13 cellular contexts compared by ENCODE assay signal in genomic region chr16:66609139-66609510, GRCh38. TPM values are rescaled to one million over a fixed set of nuclear protein-coding genes. Genes with fewer than 3 reads are reported as not detected.
DNase-seq lines count a peak whose midpoint lies in the region; ATAC-seq, FAIRE-seq and TF ChIP-seq lines count a peak whose summit lies in the region.
"Had no signal": no experiment of that assay in that cellular context is flagged by ENCODE, and none has a peak within 500 bp of the region (broad histone marks: within the 10 kb centered on the region; RNA-seq: fewer than 3 reads in every experiment).

No MANE protein-coding gene starts in this region.

- FAIRE-seq in HTR-8/SVneo (lab: Jason Lieb, UNC) (peak; percentile 72), H1 (lab: Jason Lieb, UNC) (no peak)

- H3K9me3 ChIP-seq in BLaER1 (no peaks in the 10 kb centered on the region), H1 (ENCODE audit: insufficient read depth in 2 of 2, low read depth in 1 of 2, low read length in 1 of 2) (peaks cover 0 to 6% of the 10 kb centered on the region in 2 experiments; a peak in 1 of 4 replicates), osteoblast (ENCODE audit: low read depth, low read length) (no peaks in the 10 kb centered on the region), A673 (ENCODE audit: low read depth, low read length, poor library complexity, severe bottlenecking) (no peaks in the 10 kb centered on the region)
- H3K9me3 ChIP-seq: HAP-1, vagina had no signal

- no peak for TF ChIP-seq CTCF in H1 (IDR thresholded peaks at IDR 0.05; ENCODE audit: control extremely low read depth in 1 of 3, insufficient read depth in 1 of 3, low read depth in 1 of 3, low read length in 3 of 3)
- no peak for TF ChIP-seq CTCF in osteoblast (IDR thresholded peaks at IDR 0.05; ENCODE audit: extremely low read depth, low read depth, low read length)
- TF ChIP-seq CTCF in A673 (conservative IDR thresholded peaks at IDR 0.05; ENCODE audit: low read depth, low read length): no peak

- WGBS in H1 (ENCODE audit: extremely low coverage in 1 of 2, insufficient coverage in 1 of 2, insufficient read length in 1 of 2, insufficient replicate concordance in 2 of 2, low coverage in 1 of 2, low lambda C conversion rate in 2 of 2, missing lambda C conversion rate in 1 of 2), 2 experiments: 91% methylated on average over 11 of the region's 12 CpGs; no CpG with 5 or more reads in 1 of the 2 experiments

- H2BK20ac ChIP-seq in H1 (ENCODE audit: low read length): no peak overlapping the region

- H3K56ac ChIP-seq in H1 (replicated peaks; ENCODE audit: insufficient read length, low read depth, low read length): no peak overlapping the region

- DNase-seq in HTR-8/SVneo (ENCODE audit: insufficient read length, low spot score) (no peak), H1 (ENCODE audit: low read depth in 1 of 2, low spot score in 2 of 2) (no peak), osteoblast (ENCODE audit: insufficient read length, low spot score, missing footprints) (peak; percentile 71), GM19240 (ENCODE audit: insufficient read length, low spot score) (no peak), A673 (ENCODE audit: low spot score) (no peak), 8988T (no peak)

- POLR2A ChIA-PET in H1 (lab: Charles Lee; ENCODE audit: partially characterized antibody): interaction anchor here (1.4 to 2.9 kb wide), 5 partner anchors 9 to 87 kb away, joined by 3 to 11 read pairs (median 6); partner anchors contain the start of genes CKLF and CMTM4
- POLR2A ChIA-PET in A673 (lab: Charles Lee; ENCODE audit: low non-redundant PET): no interaction called here

- H3K27ac ChIP-seq in BLaER1 (0 out of 2 replicates have a peak overlapping the region, but pooled peaks have one; percentile 18), H1 (ENCODE audit: low read depth, low read length) (no peak overlapping the region), osteoblast (ENCODE audit: low read depth, low read length) (peak overlapping the region; percentile 27), A673 (ENCODE audit: low read depth, low read length, poor library complexity, severe bottlenecking) (no peak overlapping the region)
- H3K27ac ChIP-seq: hepatocyte had no signal

- no peak for TF ChIP-seq RAD21 in H1 (IDR thresholded peaks at IDR 0.05 in 1 of 2, conservative IDR thresholded peaks at IDR 0.05 in 1 of 2; ENCODE audit: low read depth in 2 of 2, low read length in 2 of 2)

- H3K27me3 ChIP-seq in BLaER1: no peaks in the 10 kb centered on the region
- H3K27me3 ChIP-seq in H1 (replicated peaks in 1 of 4; ENCODE audit: control insufficient read depth in 3 of 4, extremely low read depth in 1 of 4, insufficient read depth in 3 of 4, low read length in 3 of 4): no peaks in the 10 kb centered on the region
- no peaks in the 10 kb centered on the region for H3K27me3 ChIP-seq in osteoblast (ENCODE audit: insufficient read depth, low read length)
- H3K27me3 ChIP-seq in A673 (replicated peaks; ENCODE audit: insufficient read depth, low read depth, low read length, poor library complexity): no peaks in the 10 kb centered on the region
- H3K27me3 ChIP-seq: hepatocyte, vagina had no signal

- intact Hi-C loops in A673 (cut with micrococcal nuclease; ENCODE audit: unreplicated experiment): loop anchor here (5.0 kb wide), 1 partner anchor 258 kb away; no protein-coding TSS in a partner anchor

- no peak overlapping the region for H3K23ac ChIP-seq in H1 (ENCODE audit: insufficient read length)

- H3K4ac ChIP-seq in H1 (replicated peaks; ENCODE audit: insufficient read length, low read depth, low read length): no peak overlapping the region

- peaks cover 47% of the 10 kb centered on the region for H3K4me1 ChIP-seq in BLaER1
- peaks cover 0 to 22% (median 13%) of the 10 kb centered on the region in 4 experiments; a peak in 6 of 7 replicates for H3K4me1 ChIP-seq in H1 (replicated peaks in 1 of 4; ENCODE audit: control insufficient read depth in 3 of 4, insufficient read depth in 4 of 4, low read length in 3 of 4)
- peaks cover 17% of the 10 kb centered on the region for H3K4me1 ChIP-seq in osteoblast (ENCODE audit: insufficient read depth, low read length)
- peaks cover 12% of the 10 kb centered on the region for H3K4me1 ChIP-seq in A673 (ENCODE audit: insufficient read depth, low read length, poor library complexity, severe bottlenecking)

- peaks cover 56% of the 10 kb centered on the region for H3K36me3 ChIP-seq in BLaER1
- H3K36me3 ChIP-seq in H1 (ENCODE audit: control insufficient read depth in 2 of 4, insufficient read depth in 4 of 4, low read length in 3 of 4): peaks cover 7 to 28% (median 19%) of the 10 kb centered on the region in 4 experiments; a peak in 6 of 8 replicates
- H3K36me3 ChIP-seq in osteoblast (ENCODE audit: insufficient read depth, low read length): peaks cover 36% of the 10 kb centered on the region
- peaks cover 46% of the 10 kb centered on the region for H3K36me3 ChIP-seq in A673 (ENCODE audit: insufficient read depth, low read length, poor library complexity, severe bottlenecking)

- no peak overlapping the region for H3K14ac ChIP-seq in H1 (ENCODE audit: insufficient read length)

- ATAC-seq in HG03097 (IDR thresholded peaks at IDR 0.05; ENCODE audit: low FRiP score, unreplicated experiment): no peak

- peaks cover 5% of the 10 kb centered on the region; the same call in 1 of the 2 replicates for H3K79me1 ChIP-seq in H1 (ENCODE audit: low read depth, low read length)

- 0 out of 2 replicates have a peak overlapping the region, but pooled peaks have one; percentile 29 for H2AK5ac ChIP-seq in H1 (ENCODE audit: low read depth, low read length)

- H4K20me1 ChIP-seq in BLaER1 (peaks cover 84% of the 10 kb centered on the region), H1 (replicated peaks in 1 of 2; ENCODE audit: control insufficient read depth in 1 of 2, insufficient read depth in 2 of 2, low read length in 2 of 2) (peaks cover 1 to 13% of the 10 kb centered on the region in 2 experiments), osteoblast (ENCODE audit: insufficient read depth, low read length) (peaks cover 10% of the 10 kb centered on the region)

- no peak overlapping the region for H4K5ac ChIP-seq in H1 (ENCODE audit: insufficient read length, low read depth, low read length)

- no peak overlapping the region for H3K4me3 ChIP-seq in BLaER1
- no peak overlapping the region for H3K4me3 ChIP-seq in H1 (ENCODE audit: extremely low read depth in 1 of 4, insufficient read depth in 2 of 4, low read depth in 3 of 4, low read length in 4 of 4)
- no peak overlapping the region for H3K4me3 ChIP-seq in osteoblast (ENCODE audit: insufficient read depth, low read length)
- H3K4me3 ChIP-seq in A673 (ENCODE audit: low read depth, low read length, poor library complexity, severe bottlenecking): no peak overlapping the region
- H3K4me3 ChIP-seq: HAP-1, hepatocyte, vagina had no signal

- H4K91ac ChIP-seq in H1 (replicated peaks; ENCODE audit: insufficient read length, low read length): no peak overlapping the region

- BruUV-seq in A673 (replicated peaks; lab: Mats Ljungman, UMichigan): no TSS peak

- TF ChIP-seq POLR2A in H1 (IDR thresholded peaks at IDR 0.05; ENCODE audit: control extremely low read depth in 1 of 2, low read depth in 2 of 2, low read length in 2 of 2): no peak

- H3K79me2 ChIP-seq in H1 (ENCODE audit: control insufficient read depth in 1 of 2, insufficient read depth in 2 of 2, low read length in 2 of 2): peaks cover 0 to 3% of the 10 kb centered on the region in 2 experiments; a peak in 2 of 4 replicates
- peaks cover 29% of the 10 kb centered on the region for H3K79me2 ChIP-seq in osteoblast (ENCODE audit: insufficient read depth, low read length)

- H3K4me2 ChIP-seq in BLaER1: peak overlapping the region; percentile 86
- no peak overlapping the region for H3K4me2 ChIP-seq in H1 (ENCODE audit: insufficient read depth in 1 of 2, low read depth in 2 of 2, low read length in 2 of 2)
- H3K4me2 ChIP-seq in osteoblast (ENCODE audit: insufficient read depth, low read length): no peak overlapping the region
- H3K4me2 ChIP-seq: hepatocyte had no signal

- H2BK15ac ChIP-seq in H1 (ENCODE audit: low read length): no peak overlapping the region

- no peaks in the 10 kb centered on the region; the same call in 1 of the 2 replicates for H3K23me2 ChIP-seq in H1 (ENCODE audit: low read depth, low read length)

- peak overlapping the region; percentile 33 for H3K18ac ChIP-seq in H1 (ENCODE audit: extremely low read depth, low read length)

- H2AFZ ChIP-seq in H1 (ENCODE audit: low read length): no peak overlapping the region
- H2AFZ ChIP-seq in osteoblast (ENCODE audit: low read length): no peak overlapping the region
- H2AFZ ChIP-seq: hepatocyte had no signal

- H2BK5ac ChIP-seq in H1 (ENCODE audit: low read depth, low read length): no peak overlapping the region

- TF ChIP-seq EP300 in H1 (IDR thresholded peaks at IDR 0.05; ENCODE audit: borderline replicate concordance in 1 of 2, low read depth in 2 of 2, low read length in 2 of 2): no peak

- peak overlapping the region; percentile 60; the same call in 1 of the 2 replicates for H2BK12ac ChIP-seq in H1 (ENCODE audit: low read depth, low read length)

- H2BK120ac ChIP-seq in H1 (replicated peaks; ENCODE audit: low read depth, low read length): no peak overlapping the region

- CTCF ChIA-PET in H1 (lab: Charles Lee; ENCODE audit: partially characterized antibody) (interaction anchor here (0.6 to 6.4 kb wide), 25 partner anchors 10 to 265 kb away, joined by 3 to 57 read pairs (median 6); partner anchors contain the start of gene CKLF), A673 (lab: Charles Lee) (interaction anchor here (0.6 to 1.3 kb wide), 10 partner anchors 8 to 259 kb away, joined by 3 to 20 read pairs (median 3); no protein-coding TSS in a partner anchor)

- H3K9ac ChIP-seq in BLaER1: no peak overlapping the region; the same call in 1 of the 2 replicates
- no peak overlapping the region for H3K9ac ChIP-seq in H1 (replicated peaks in 1 of 4; ENCODE audit: extremely low read depth in 1 of 4, low read depth in 3 of 4, low read length in 3 of 4)

- no peak overlapping the region for H4K8ac ChIP-seq in H1 (ENCODE audit: extremely low read depth, insufficient read depth, low read length)

RNA-seq across cellular contexts. Expression of gene CMTM3, which starts 4.6 kb away (rescaled TPM):
- 24.8 and 25.4 TPM in 2 replicates for total RNA-seq in H1 (2021; fragmentation: NEBNext Ultra II Directional; extraction: Animal tissue kit (Norgen Biotek cat#: 25700))
- 24.7 and 30.8 TPM in 2 replicates for polyA plus RNA-seq in H1 (2011; rRNA removed)
- polyA plus RNA-seq in H1 (2011; cell fraction: cytosol; rRNA removed): 18.8 TPM
- polyA plus RNA-seq in H1 (2011; cell fraction: nucleus; rRNA removed): 25.5 TPM
- polyA plus RNA-seq in H1 (2012, experiment 1 of 2): 17.4 to 22.2 TPM (median 19.4 TPM) in 4 replicates
- 22.8 TPM for polyA plus RNA-seq in H1 (2012, experiment 2 of 2)
- 40.7 TPM for polyA plus RNA-seq in H1 (2013, experiment 1 of 2)
- polyA plus RNA-seq in H1 (2013, experiment 2 of 2): 45.4 TPM
- polyA minus RNA-seq in H1 (2011; rRNA and poly(A)+ RNA removed): 12.8 and 26.1 TPM in 2 replicates
- polyA minus RNA-seq in H1 (2011; cell fraction: cytosol; rRNA and poly(A)+ RNA removed): 6.6 TPM
- 6.8 TPM for polyA minus RNA-seq in H1 (2011; cell fraction: nucleus; rRNA and poly(A)+ RNA removed)
- total RNA-seq in osteoblast (24.6 and 29.8 TPM in 2 replicates), A673 (2021) (25.5 and 31.1 TPM in 2 replicates)

RNA-seq across cellular contexts. Expression of gene CMTM2, which starts 29.9 kb away (rescaled TPM):
- total RNA-seq in H1 (2021; fragmentation: NEBNext Ultra II Directional; extraction: Animal tissue kit (Norgen Biotek cat#: 25700)): not detected in 2 replicates
- polyA plus RNA-seq in H1 (2011; rRNA removed): not detected in 2 replicates
- not detected for polyA plus RNA-seq in H1 (2011; cell fraction: cytosol; rRNA removed)
- not detected for polyA plus RNA-seq in H1 (2011; cell fraction: nucleus; rRNA removed)
- polyA plus RNA-seq in H1 (2012, experiment 1 of 2): not detected in 4 replicates
- not detected for polyA plus RNA-seq in H1 (2012, experiment 2 of 2)
- polyA plus RNA-seq in H1 (2013, experiment 1 of 2): not detected
- not detected for polyA plus RNA-seq in H1 (2013, experiment 2 of 2)
- not detected in 2 replicates for polyA minus RNA-seq in H1 (2011; rRNA and poly(A)+ RNA removed)
- polyA minus RNA-seq in H1 (2011; cell fraction: cytosol; rRNA and poly(A)+ RNA removed): not detected
- polyA minus RNA-seq in H1 (2011; cell fraction: nucleus; rRNA and poly(A)+ RNA removed): not detected
- total RNA-seq in osteoblast (not detected in 2 replicates), A673 (2021) (not detected in 2 replicates)
- total RNA-seq: hepatocyte, PC-3, renal cortical epithelial cell, vagina had no signal

RNA-seq across cellular contexts. Expression of gene CMTM1, which starts 42.9 kb away (rescaled TPM):
- total RNA-seq in H1 (2021; fragmentation: NEBNext Ultra II Directional; extraction: Animal tissue kit (Norgen Biotek cat#: 25700)): 1.9 and 2.0 TPM in 2 replicates
- 1.2 and 1.7 TPM in 2 replicates for polyA plus RNA-seq in H1 (2011; rRNA removed)
- polyA plus RNA-seq in H1 (2011; cell fraction: cytosol; rRNA removed): 1.1 TPM
- polyA plus RNA-seq in H1 (2011; cell fraction: nucleus; rRNA removed): 2.4 TPM
- 0.58 to 2.6 TPM (median 1.4 TPM) in 4 replicates for polyA plus RNA-seq in H1 (2012, experiment 1 of 2)
- not detected for polyA plus RNA-seq in H1 (2012, experiment 2 of 2)
- polyA plus RNA-seq in H1 (2013, experiment 1 of 2): 2.3 TPM
- polyA plus RNA-seq in H1 (2013, experiment 2 of 2): 1.3 TPM
- 0.63 and 0.85 TPM in 2 replicates for polyA minus RNA-seq in H1 (2011; rRNA and poly(A)+ RNA removed)
- 1.6 TPM for polyA minus RNA-seq in H1 (2011; cell fraction: cytosol; rRNA and poly(A)+ RNA removed)
- polyA minus RNA-seq in H1 (2011; cell fraction: nucleus; rRNA and poly(A)+ RNA removed): 4.6 TPM
- total RNA-seq in osteoblast (4.0 and 4.1 TPM in 2 replicates), A673 (2021) (5.5 and 7.1 TPM in 2 replicates)
- total RNA-seq: vagina had no signal

RNA-seq across cellular contexts. Expression of gene CKLF, which starts 56.7 kb away (rescaled TPM):
- 18.9 and 21.1 TPM in 2 replicates for total RNA-seq in H1 (2021; fragmentation: NEBNext Ultra II Directional; extraction: Animal tissue kit (Norgen Biotek cat#: 25700))
- polyA plus RNA-seq in H1 (2011; rRNA removed): 61.2 and 63.5 TPM in 2 replicates
- polyA plus RNA-seq in H1 (2011; cell fraction: cytosol; rRNA removed): 50.5 TPM
- 34.6 TPM for polyA plus RNA-seq in H1 (2011; cell fraction: nucleus; rRNA removed)
- 15.6 to 41.5 TPM (median 33.8 TPM) in 4 replicates for polyA plus RNA-seq in H1 (2012, experiment 1 of 2)
- 29.6 TPM for polyA plus RNA-seq in H1 (2012, experiment 2 of 2)
- 40.3 TPM for polyA plus RNA-seq in H1 (2013, experiment 1 of 2)
- 40.7 TPM for polyA plus RNA-seq in H1 (2013, experiment 2 of 2)
- polyA minus RNA-seq in H1 (2011; rRNA and poly(A)+ RNA removed): 10.2 and 11.5 TPM in 2 replicates
- polyA minus RNA-seq in H1 (2011; cell fraction: cytosol; rRNA and poly(A)+ RNA removed): 13.5 TPM
- polyA minus RNA-seq in H1 (2011; cell fraction: nucleus; rRNA and poly(A)+ RNA removed): 9.7 TPM
- total RNA-seq in osteoblast (46.0 and 48.9 TPM in 2 replicates), A673 (2021) (47.9 and 49.8 TPM in 2 replicates)

RNA-seq across cellular contexts. Expression of gene TK2, which starts 59.2 kb away (rescaled TPM):
- 3.6 and 4.5 TPM in 2 replicates for total RNA-seq in H1 (2021; fragmentation: NEBNext Ultra II Directional; extraction: Animal tissue kit (Norgen Biotek cat#: 25700))
- 2.7 and 3.2 TPM in 2 replicates for polyA plus RNA-seq in H1 (2011; rRNA removed)
- polyA plus RNA-seq in H1 (2011; cell fraction: cytosol; rRNA removed): 4.6 TPM
- polyA plus RNA-seq in H1 (2011; cell fraction: nucleus; rRNA removed): 8.7 TPM
- polyA plus RNA-seq in H1 (2012, experiment 1 of 2): 3.2 to 4.4 TPM (median 3.8 TPM) in 4 replicates
- polyA plus RNA-seq in H1 (2012, experiment 2 of 2): 1.6 TPM
- 3.4 TPM for polyA plus RNA-seq in H1 (2013, experiment 1 of 2)
- 2.4 TPM for polyA plus RNA-seq in H1 (2013, experiment 2 of 2)
- polyA minus RNA-seq in H1 (2011; rRNA and poly(A)+ RNA removed): 7.1 and 12.2 TPM in 2 replicates
- 5.1 TPM for polyA minus RNA-seq in H1 (2011; cell fraction: cytosol; rRNA and poly(A)+ RNA removed)
- polyA minus RNA-seq in H1 (2011; cell fraction: nucleus; rRNA and poly(A)+ RNA removed): 5.9 TPM
- total RNA-seq in osteoblast (73.5 and 81.3 TPM in 2 replicates), A673 (2021) (8.2 and 9.5 TPM in 2 replicates)

Comparison
In these comparisons a context has a peak if more than half of its experiments do, and no peak if none do; other contexts are left out.
1. H3K27ac ChIP-seq: peak in BLaER1 (single experiment) and osteoblast (single experiment); none in H1 (single experiment) and A673 (single experiment).